ENCODE assay signal across 8 cellular contexts in genomic region chr1:179365342-179366092, GRCh38. TPM values are rescaled to one million over a fixed set of nuclear protein-coding genes. Genes with fewer than 3 reads are reported as not detected.
DNase-seq lines count a peak whose midpoint lies in the region; ATAC-seq and TF ChIP-seq lines count a peak whose summit lies in the region.

AXDND1 (plus strand) TSS chr1:179365971; CDS start chr1:179366510, 539 bp downstream.

- H4K20me1 ChIP-seq in PC-3 (ENCODE audit: low read length), result no peaks in the 10 kb centered on the region

- no peak for TF ChIP-seq POLR2A in esophagus muscularis mucosa (IDR thresholded peaks at IDR 0.05; ENCODE audit: low read depth)

- peak within 1 kb of the TSS; percentile 93 for H3K9ac ChIP-seq in PC-3 (ENCODE audit: low read length)

- no peaks in the 10 kb centered on the region for H3K9me3 Mint-ChIP-seq in IgD-negative memory B cell
- H3K9me3 Mint-ChIP-seq in activated T-cell treated with anti-CD3 and anti-CD28 coated beads, Interleukin-2, amount 50 U/mL, for 24 hours, result no peaks in the 10 kb centered on the region

- no peaks in the 10 kb centered on the region for H3K27me3 ChIP-seq in PC-3 (ENCODE audit: low read length)
- no peaks in the 10 kb centered on the region for H3K27me3 ChIP-seq in esophagus muscularis mucosa
- H3K27me3 ChIP-seq in muscle layer of duodenum (ENCODE audit: low read depth, low read length), result no peaks in the 10 kb centered on the region

- peaks cover 7 to 12% (median 9%) of the 10 kb centered on the region in 3 donors for H3K4me1 Mint-ChIP-seq in IgD-negative memory B cell
- H3K4me1 Mint-ChIP-seq in activated T-cell treated with anti-CD3 and anti-CD28 coated beads, Interleukin-2, amount 50 U/mL, for 24 hours (ENCODE audit: low read depth), result peaks cover 13% of the 10 kb centered on the region

- peak; percentile 81 for DNase-seq in DMS153 treated with DMSO at 0.1 percent for 48 hours (lab: John Stamatoyannopoulos, UW; ENCODE audit: unreplicated experiment)
- peak; percentile 65 for DNase-seq in PC-3
- DNase-seq in activated T-cell treated with anti-CD3 and anti-CD28 coated beads, Interleukin-2, amount 50 U/mL, for 24 hours, result peak; percentile 88
- peak; percentile 97 for DNase-seq in esophagus muscularis mucosa (ENCODE audit: extremely low spot score)
- peak; percentile 84 to 89 for DNase-seq in stimulated activated CD8-positive, alpha-beta memory T cell treated with anti-CD3 and anti-CD28 coated beads, Interleukin-7, amount 100 ng/mL, for 4 hours (ENCODE audit: low read depth in 2 of 2)

- peak within 1 kb of the TSS; percentile 96 for H3K4me2 ChIP-seq in PC-3 (ENCODE audit: low read length)

- POLR2A ChIA-PET in PC-3 (lab: Charles Lee; ENCODE audit: unreplicated experiment), result no interaction called here

- H3K27ac ChIP-seq in PC-3 (ENCODE audit: low read length), result peak within 1 kb of the TSS; percentile 84
- peak within 1 kb of the TSS; percentile 84 to 92 (median 90) for H3K27ac ChIP-seq in esophagus muscularis mucosa (replicated peaks in 1 of 4)
- peak within 1 kb of the TSS; percentile 93 for H3K27ac ChIP-seq in muscle layer of duodenum (ENCODE audit: low read length)

- TSS peak; percentile 95 for BruUV-seq in PC-3 (replicated peaks; lab: Mats Ljungman, UMichigan)

- ATAC-seq in GM21576 (IDR thresholded peaks at IDR 0.05; ENCODE audit: unreplicated experiment) (peak; percentile 99), PC-3 (peak; percentile 93)

- H3F3A ChIP-seq in PC-3 (ENCODE audit: low read length, unreplicated experiment), result no peaks in the 10 kb centered on the region

- no peak for TF ChIP-seq EP300 in esophagus muscularis mucosa (IDR thresholded peaks at IDR 0.05)

- peaks cover 2% of the 10 kb centered on the region for H3K27me3 Mint-ChIP-seq in IgD-negative memory B cell
- H3K27me3 Mint-ChIP-seq in activated T-cell treated with anti-CD3 and anti-CD28 coated beads, Interleukin-2, amount 50 U/mL, for 24 hours, result no peaks in the 10 kb centered on the region

- H3K36me3 ChIP-seq in PC-3 (ENCODE audit: low read depth, low read length), result no peaks in the 10 kb centered on the region
- no peaks in the 10 kb centered on the region for H3K36me3 ChIP-seq in esophagus muscularis mucosa
- peaks cover 0 to 3% of the 10 kb centered on the region in 2 donors for H3K36me3 ChIP-seq in muscle layer of duodenum (ENCODE audit: control insufficient read depth in 1 of 2, insufficient read depth in 2 of 2, low read length in 2 of 2)

- H3K9me3 ChIP-seq in PC-3 (ENCODE audit: low read length) (no peaks in the 10 kb centered on the region), esophagus muscularis mucosa (no peaks in the 10 kb centered on the region), muscle layer of duodenum (ENCODE audit: control insufficient read depth in 1 of 2, low read length in 2 of 2) (no peaks in the 10 kb centered on the region)

- peak within 1 kb of the TSS; percentile 91 to 99 (median 97) for H3K4me3 Mint-ChIP-seq in IgD-negative memory B cell
- H3K4me3 Mint-ChIP-seq in activated T-cell treated with anti-CD3 and anti-CD28 coated beads, Interleukin-2, amount 50 U/mL, for 24 hours, result peak within 1 kb of the TSS; percentile 85

- H3K27ac Mint-ChIP-seq in IgD-negative memory B cell, result peak within 1 kb of the TSS; percentile 99 to 100 (median 100)
- H3K27ac Mint-ChIP-seq in activated T-cell treated with anti-CD3 and anti-CD28 coated beads, Interleukin-2, amount 50 U/mL, for 24 hours, result peak within 1 kb of the TSS; percentile 99

- TF ChIP-seq CTCF in PC-3 (conservative IDR thresholded peaks at IDR 0.05; ENCODE audit: low read depth, low read length) (peak; percentile 33; the same call in 1 of the 2 replicates), esophagus muscularis mucosa (IDR thresholded peaks at IDR 0.05) (peak in 1 of 3 experiments; percentile 2)

- H2AFZ ChIP-seq in PC-3 (ENCODE audit: low read length), result peak within 1 kb of the TSS; percentile 99

- intact Hi-C loops in PC-3 (cut with micrococcal nuclease), result loop anchor here (5.0 kb wide), 1 partner anchor 283 kb away; the partner anchor contains the start of gene TOR3A
- intact Hi-C loops in esophagus muscularis mucosa (cut with DNase I), result loop anchor here (5.0 to 10.0 kb wide), 2 partner anchors 71 to 243 kb away; partner anchors contain the start of gene SOAT1

- H3K4me3 ChIP-seq in PC-3 (ENCODE audit: low read length), result peak within 1 kb of the TSS; percentile 92
- peak within 1 kb of the TSS; percentile 63 to 80 (median 68) for H3K4me3 ChIP-seq in esophagus muscularis mucosa
- H3K4me3 ChIP-seq in muscle layer of duodenum (ENCODE audit: low read depth in 1 of 2, low read length in 2 of 2), result peak within 1 kb of the TSS; percentile 79 to 88

- no peaks in the 10 kb centered on the region for H3K79me2 ChIP-seq in PC-3 (ENCODE audit: low read length)

- CTCF ChIA-PET in PC-3 (lab: Charles Lee), result no interaction called here

- WGBS in esophagus muscularis mucosa, result 8% methylated on average over 42 of the region's 43 CpGs

- H3K4me1 ChIP-seq in PC-3 (ENCODE audit: insufficient read depth, low read length) (0 out of 2 replicates have a peak, but pooled peaks cover 4% of the 10 kb centered on the region), esophagus muscularis mucosa (peaks cover 3 to 13% (median 10%) of the 10 kb centered on the region in 4 donors), muscle layer of duodenum (ENCODE audit: control insufficient read depth in 1 of 2, insufficient read depth in 2 of 2, low read length in 2 of 2) (no peaks in the 10 kb centered on the region)

- no peaks in the 10 kb centered on the region for H3K36me3 Mint-ChIP-seq in IgD-negative memory B cell
- H3K36me3 Mint-ChIP-seq in activated T-cell treated with anti-CD3 and anti-CD28 coated beads, Interleukin-2, amount 50 U/mL, for 24 hours (ENCODE audit: low read depth), result peaks cover 3% of the 10 kb centered on the region

- no peaks in the 10 kb centered on the region for H3K9me2 ChIP-seq in PC-3 (replicated peaks; ENCODE audit: low read length)

RNA-seq across cellular contexts. Expression of gene AXDND1, which starts in this region (rescaled TPM):
- polyA plus RNA-seq in IgD-negative memory B cell, result not detected
- total RNA-seq in PC-3 (2014; rRNA removed) (not detected in 2 replicates), esophagus muscularis mucosa (1 to 10 TPM in 1 of 4 donors, not detected in 3; 2.5 TPM)

Comparison
In these comparisons a context has a peak if more than half of its experiments do, and no peak if none do; other contexts are left out.
1. Peak in every context shown above with its lines: DNase-seq, ATAC-seq, H3K4me3 ChIP-seq and H3K27ac ChIP-seq.
2. Peak in DNase-seq, ATAC-seq, H3K4me3 ChIP-seq, H3K27ac ChIP-seq, H3K9ac ChIP-seq and H3K4me2 ChIP-seq in PC-3; RNA of the gene not detected or under 1 TPM.